Comparison of ENCODE assay signal across 22 cellular contexts in the genomic region with DNA sequence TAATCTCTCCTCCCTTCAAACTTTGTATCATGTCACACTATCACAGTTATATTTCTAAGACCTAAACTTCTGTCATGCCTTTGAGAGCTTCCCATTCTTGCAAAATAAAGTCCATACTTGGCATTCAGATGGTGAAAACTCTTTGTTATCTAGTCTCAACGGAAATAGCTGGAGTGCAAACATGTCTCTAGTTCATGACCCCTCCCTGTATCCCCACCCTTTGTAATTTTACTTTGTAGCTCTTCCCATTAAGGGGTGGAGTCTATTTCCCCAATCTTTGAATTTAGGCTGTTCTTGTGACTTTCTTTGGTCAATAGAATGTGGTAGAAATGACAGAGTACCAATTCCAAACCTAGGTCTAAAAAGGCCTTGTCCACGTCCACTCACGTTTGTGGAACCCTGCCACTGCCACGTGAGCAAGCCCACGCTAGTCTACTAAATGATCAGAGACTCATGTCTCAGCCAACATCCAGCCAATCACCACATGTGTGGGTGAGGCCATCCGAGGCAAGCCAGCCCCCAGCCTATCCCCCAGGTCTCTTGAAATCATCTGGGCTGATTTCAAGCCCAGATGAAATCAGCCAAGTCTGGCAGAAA. TPM values are rescaled to one million over a fixed set of nuclear protein-coding genes. Genes with fewer than 3 reads are reported as not detected.
"Had no signal": no experiment of that assay in that cellular context is flagged by ENCODE, and none has a peak within 500 bp of the region (broad histone marks: within the 10 kb centered on the region; RNA-seq: fewer than 3 reads in every experiment).

No MANE protein-coding gene starts in this region.

- H3K9me3 ChIP-seq: ovary, right atrium auricular region, suprapubic skin, thyroid gland, uterus had no signal

- DNase-seq: effector CD4-positive, alpha-beta T cell; foreskin keratinocyte; immature natural killer cell; kidney; left colon; left ventricle myocardium superior; mesenchymal stem cell; midbrain; nucleus accumbens; ovary; stimulated activated CD4-positive, alpha-beta T cell treated with anti-CD3 and anti-CD28 coated beads, Interleukin-4, amount 100 ng/mL, for 1 hour; stimulated activated CD8-positive, alpha-beta memory T cell treated with anti-CD3 and anti-CD28 coated beads, Interleukin-4, amount 100 ng/mL, for 48 hours; stimulated activated naive CD8-positive, alpha-beta T cell treated with anti-CD3 and anti-CD28 coated beads, Interleukin-15, Interleukin-2, amounts not matched to agents 100 U/mL and 50 U/mL, for 24 hours; thyroid gland; uterus had no signal

- H3K4me1 ChIP-seq: foreskin keratinocyte, neural progenitor cell, thyroid gland, uterus had no signal

- H3K9ac ChIP-seq: neural progenitor cell had no signal

- H3K27me3 ChIP-seq: neural progenitor cell, ovary, right atrium auricular region, suprapubic skin, thyroid gland, uterus had no signal

- H3K4me2 ChIP-seq: neural progenitor cell had no signal

- H3K4me3 ChIP-seq: coronary artery, lung, neural progenitor cell, ovary, right atrium auricular region, suprapubic skin, thyroid gland, uterus had no signal

- H2AFZ ChIP-seq: neural progenitor cell had no signal

- H3K27ac ChIP-seq: coronary artery, foreskin keratinocyte, neural progenitor cell, ovary, right atrium auricular region, suprapubic skin, thyroid gland, uterus had no signal

- H3K36me3 ChIP-seq: neural progenitor cell, ovary, right atrium auricular region, suprapubic skin, thyroid gland, uterus had no signal

RNA-seq across cellular contexts. Expression of a gene that starts 23.4 kb away (rescaled TPM):
- total RNA-seq: dermis microvascular lymphatic vessel endothelial cell; foreskin keratinocyte; kidney; left colon; lung; natural killer cell treated with Interleukin-12 subunit alpha and Interleukin-12 subunit beta and Interleukin-15 and Interleukin-18, amount 100 ng/mL, for 72 hours; thyroid gland had no signal
- polyA plus RNA-seq: foreskin keratinocyte, immature natural killer cell had no signal
